Comparison of ENCODE assay signal across 26 cellular contexts in the genomic region with DNA sequence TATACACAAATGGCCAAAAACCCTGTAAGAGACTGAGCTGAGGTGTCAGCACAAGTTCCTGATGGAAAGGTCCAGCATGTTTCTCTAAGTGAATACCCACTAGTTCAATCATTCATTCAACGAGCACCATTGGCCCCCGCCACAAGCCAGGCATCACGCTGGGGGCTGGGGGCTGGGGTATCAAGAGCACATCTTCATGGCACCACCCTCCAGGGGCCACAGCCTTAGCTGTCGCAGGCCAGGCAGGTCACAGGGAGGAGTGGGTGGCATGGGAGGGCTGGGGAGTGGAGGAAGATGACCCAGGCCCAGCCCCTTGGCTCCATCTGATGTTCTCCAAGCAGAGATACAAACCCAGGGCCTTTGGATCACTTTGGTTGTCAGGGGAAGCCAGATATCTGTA.
"Had no signal": no experiment of that assay in that cellular context is flagged by ENCODE, and none has a peak within 500 bp of the region (broad histone marks: within the 10 kb centered on the region; RNA-seq: fewer than 3 reads in every experiment).

No MANE protein-coding gene starts in this region.

- H3K27me3 ChIP-seq: breast epithelium, heart right ventricle, pancreas, right lobe of liver had no signal

- DNase-seq: activated CD4-positive, alpha-beta T cell treated with anti-CD3 and anti-CD28 coated beads, Interleukin-2, amount 10 ng/mL, durations not matched to agents 7 days and 5 days; activated CD8-positive, alpha-beta T cell treated with anti-CD3 and anti-CD28 coated beads for 36 hours; activated naive CD4-positive, alpha-beta T cell treated with anti-CD3 and anti-CD28 coated beads for 36 hours; activated naive CD8-positive, alpha-beta T cell treated with anti-CD3 and anti-CD28 coated beads, Interleukin-2, amount 10 ng/mL, durations not matched to agents 7 days and 5 days; activated T-cell treated with anti-CD3 and anti-CD28 coated beads, Interleukin-2, amount 50 U/mL, for 4 hours; amniotic stem cell; effector CD4-positive, alpha-beta T cell; foreskin fibroblast; mammary epithelial cell; midbrain; natural killer cell; pancreas; right lobe of liver; stimulated activated CD4-positive, alpha-beta T cell treated with anti-CD3 and anti-CD28 coated beads, Interleukin-1b, Interleukin-23, amount 100 ng/mL, for 48 hours had no signal

- H3K4me1 ChIP-seq: pancreas, right lobe of liver had no signal

- H3K9me3 ChIP-seq: pancreas, right lobe of liver had no signal

- H3K4me3 Mint-ChIP-seq: activated CD4-positive, alpha-beta T cell treated with anti-CD3 and anti-CD28 coated beads, Interleukin-2, amount 10 ng/mL, durations not matched to agents 7 days and 5 days; activated CD8-positive, alpha-beta T cell treated with anti-CD3 and anti-CD28 coated beads for 36 hours; activated naive CD4-positive, alpha-beta T cell treated with anti-CD3 and anti-CD28 coated beads for 36 hours; activated naive CD8-positive, alpha-beta T cell treated with anti-CD3 and anti-CD28 coated beads, Interleukin-2, amount 10 ng/mL, durations not matched to agents 7 days and 5 days; activated T-cell treated with anti-CD3 and anti-CD28 coated beads, Interleukin-2, amount 50 U/mL, for 4 hours; central memory CD8-positive, alpha-beta T cell; natural killer cell; stimulated activated naive CD8-positive, alpha-beta T cell treated with anti-CD3 and anti-CD28 coated beads, Interleukin-15, Interleukin-2, amounts not matched to agents 100 ng/mL and 50 ng/mL, for 24 hours; type B pancreatic cell had no signal

- H3K36me3 Mint-ChIP-seq: activated naive CD8-positive, alpha-beta T cell treated with anti-CD3 and anti-CD28 coated beads, Interleukin-2, amount 10 ng/mL, durations not matched to agents 7 days and 5 days; natural killer cell; type B pancreatic cell had no signal

- H3K27ac Mint-ChIP-seq: activated CD4-positive, alpha-beta T cell treated with anti-CD3 and anti-CD28 coated beads, Interleukin-2, amount 10 ng/mL, durations not matched to agents 7 days and 5 days; activated CD8-positive, alpha-beta T cell treated with anti-CD3 and anti-CD28 coated beads for 36 hours; activated naive CD4-positive, alpha-beta T cell treated with anti-CD3 and anti-CD28 coated beads for 36 hours; activated naive CD8-positive, alpha-beta T cell treated with anti-CD3 and anti-CD28 coated beads, Interleukin-2, amount 10 ng/mL, durations not matched to agents 7 days and 5 days; activated T-helper 2 cell treated with anti-CD3 and anti-CD28 coated beads, Interferon-gamma antibody, Interleukin-2, Interleukin-4, amounts not matched to agents 10 μg/mL and 5 μg/mL and 100 μg/mL, durations not matched to agents 14 hours and 24 hours and 36 hours; natural killer cell; stimulated activated naive CD8-positive, alpha-beta T cell treated with anti-CD3 and anti-CD28 coated beads, Interleukin-15, Interleukin-2, amounts not matched to agents 100 ng/mL and 50 ng/mL, for 24 hours; type B pancreatic cell had no signal

- H3K4me1 Mint-ChIP-seq: activated CD4-positive, alpha-beta T cell treated with anti-CD3 and anti-CD28 coated beads, Interleukin-2, amount 10 ng/mL, durations not matched to agents 7 days and 5 days; central memory CD8-positive, alpha-beta T cell; natural killer cell had no signal

- H3K9me3 Mint-ChIP-seq: activated CD4-positive, alpha-beta T cell treated with anti-CD3 and anti-CD28 coated beads, Interleukin-2, amount 10 ng/mL, durations not matched to agents 7 days and 5 days; activated naive CD8-positive, alpha-beta T cell treated with anti-CD3 and anti-CD28 coated beads, Interleukin-2, amount 10 ng/mL, durations not matched to agents 7 days and 5 days; activated T-helper 2 cell treated with anti-CD3 and anti-CD28 coated beads, Interferon-gamma antibody, Interleukin-2, Interleukin-4, amounts not matched to agents 10 μg/mL and 5 μg/mL and 100 μg/mL, durations not matched to agents 14 hours and 24 hours and 36 hours; natural killer cell; stimulated activated naive CD8-positive, alpha-beta T cell treated with anti-CD3 and anti-CD28 coated beads, Interleukin-15, Interleukin-2, amounts not matched to agents 100 ng/mL and 50 ng/mL, for 24 hours had no signal

- H3K4me3 ChIP-seq: breast epithelium, heart right ventricle, pancreas, right lobe of liver, skin epidermis had no signal

- H3K27ac ChIP-seq: breast epithelium, heart right ventricle, pancreas, right lobe of liver, skin epidermis, VCaP had no signal

- H3K36me3 ChIP-seq: breast epithelium, heart right ventricle, pancreas, right lobe of liver had no signal

- FAIRE-seq: endometrium, pancreas had no signal

- ATAC-seq: activated CD4-positive, CD25-positive, alpha-beta regulatory T cell treated with anti-CD3 and anti-CD28 coated beads, Interleukin-2, amount 50 U/mL, for 24 hours; activated CD8-positive, alpha-beta T cell treated with anti-CD3 and anti-CD28 coated beads for 36 hours; activated T-cell treated with anti-CD3 and anti-CD28 coated beads, Interleukin-2, amount 50 U/mL, for 4 hours; heart right ventricle; left lobe of liver; natural killer cell; pancreas; right lobe of liver; SK-N-SH treated with all-trans-retinoic acid at 6 μM for 48 hours had no signal

- H3K27me3 Mint-ChIP-seq: activated CD4-positive, alpha-beta T cell treated with anti-CD3 and anti-CD28 coated beads, Interleukin-2, amount 10 ng/mL, durations not matched to agents 7 days and 5 days; activated CD8-positive, alpha-beta T cell treated with anti-CD3 and anti-CD28 coated beads for 36 hours had no signal
